Comparison of ENCODE assay signal across 20 cellular contexts in the genomic region with DNA sequence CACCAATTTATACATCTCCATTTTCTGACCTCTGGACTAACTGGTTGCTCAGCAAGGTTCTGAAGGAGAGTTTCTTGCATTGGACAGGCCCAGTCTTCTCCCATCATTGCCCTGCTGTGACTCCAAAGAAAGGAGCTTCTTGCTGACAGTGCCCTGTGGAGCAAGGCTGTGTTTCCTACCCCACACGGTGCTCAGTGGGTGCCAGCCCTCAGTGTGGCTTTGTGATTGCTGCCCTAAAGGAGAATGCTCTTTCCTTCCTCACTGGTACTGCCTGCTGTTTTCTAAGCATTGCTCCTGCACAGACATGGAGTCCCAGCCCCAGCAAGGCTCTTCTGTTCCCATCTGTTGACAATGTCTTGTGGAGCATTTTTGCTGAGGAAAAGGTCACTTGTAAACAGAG.
DNase-seq lines count a peak whose midpoint lies in the region; ATAC-seq, FAIRE-seq and TF ChIP-seq lines count a peak whose summit lies in the region.
"Had no signal": no experiment of that assay in that cellular context is flagged by ENCODE, and none has a peak within 500 bp of the region (broad histone marks: within the 10 kb centered on the region; RNA-seq: fewer than 3 reads in every experiment).

No MANE protein-coding gene starts in this region.

- no peaks in the 10 kb centered on the region for H3K79me2 ChIP-seq in GM12878 (ENCODE audit: control insufficient read depth, insufficient read depth, low read length)

- peaks cover 33% of the 10 kb centered on the region for H3K36me3 ChIP-seq in A673 (ENCODE audit: insufficient read depth, low read length, poor library complexity, severe bottlenecking)
- H3K36me3 ChIP-seq in HUES48 (ENCODE audit: control insufficient read depth, insufficient read depth, low read length) = peaks cover 50% of the 10 kb centered on the region
- peaks cover 6 to 31% of the 10 kb centered on the region in 2 experiments for H3K36me3 ChIP-seq in GM12878 (ENCODE audit: control insufficient read depth in 2 of 2, insufficient read depth in 2 of 2, low read length in 1 of 2)
- H3K36me3 ChIP-seq in mesodermal cell (ENCODE audit: control insufficient read depth, insufficient read depth, low read length) = peaks cover 66% of the 10 kb centered on the region

- FAIRE-seq in GM12878 (lab: Jason Lieb, UNC) = no peak
- FAIRE-seq: GM12891, islet of Langerhans had no signal

- H3K4me1 ChIP-seq in A673 (ENCODE audit: insufficient read depth, low read length, poor library complexity, severe bottlenecking) = peaks cover 39% of the 10 kb centered on the region
- H3K4me1 ChIP-seq in HUES48 (ENCODE audit: control insufficient read depth, insufficient read depth, low read length) = peaks cover 52% of the 10 kb centered on the region
- H3K4me1 ChIP-seq in GM12878 (ENCODE audit: control insufficient read depth, insufficient read depth, low read length) = no peaks in the 10 kb centered on the region
- peaks cover 17% of the 10 kb centered on the region for H3K4me1 ChIP-seq in mesodermal cell (ENCODE audit: control insufficient read depth, insufficient read depth, low read length, poor library complexity, severe bottlenecking)

- DNase-seq in A673 (ENCODE audit: low spot score) = no peak
- no peak for DNase-seq in GM12878 (ENCODE audit: low read depth, low spot score)
- DNase-seq in NCI-H2171 (lab: John Stamatoyannopoulos, UW) = no peak
- no peak for DNase-seq in COLO668 (lab: John Stamatoyannopoulos, UW; ENCODE audit: unreplicated experiment)
- DNase-seq: activated CD4-positive, alpha-beta T cell treated with anti-CD3 and anti-CD28 coated beads, Interleukin-2, amount 50 U/mL, for 1 hour; activated gamma-delta T cell treated with Interleukin-2 at 50 U/mL for 16 hours; aorta; CD4-positive, CD25-positive, alpha-beta regulatory T cell; effector memory CD8-positive, alpha-beta T cell; head of caudate nucleus; KBM-7; NCI-H2029 treated with DMSO at 0.1 percent for 48 hours; testis had no signal

- RAD21 ChIA-PET in GM12878 (lab: Charles Lee; ENCODE audit: unreplicated experiment) = interaction anchor here (1.1 kb wide), 1 partner anchor 8 kb away, joined by 3 read pairs; no protein-coding TSS in a partner anchor

- no peak for TF ChIP-seq POLR2A in GM12878 (IDR thresholded peaks at IDR 0.05; ENCODE audit: low read depth, low read length)

- intact Hi-C loops in A673 (cut with micrococcal nuclease; ENCODE audit: unreplicated experiment) = no loop called here
- intact Hi-C loops in GM12878 (cut with micrococcal nuclease; ENCODE audit: unreplicated experiment) = no loop called here

- ATAC-seq in GM12878 (no peak), GM18861 (IDR thresholded peaks at IDR 0.05; ENCODE audit: unreplicated experiment) (no peak), GM18867 (IDR thresholded peaks at IDR 0.05; ENCODE audit: unreplicated experiment) (no peak)
- ATAC-seq: effector memory CD8-positive, alpha-beta T cell had no signal

- POLR2A ChIA-PET in A673 (lab: Charles Lee; ENCODE audit: low non-redundant PET) = no interaction called here
- POLR2A ChIA-PET in GM12878 (lab: Charles Lee) = no interaction called here

- no peak for TF ChIP-seq RAD21 in GM12878 (IDR thresholded peaks at IDR 0.05; ENCODE audit: insufficient read depth, low read depth, low read length)

- TF ChIP-seq CTCF in A673 (conservative IDR thresholded peaks at IDR 0.05; ENCODE audit: low read depth, low read length) (no peak), GM12878 (IDR thresholded peaks at IDR 0.05 in 2 of 3, conservative IDR thresholded peaks at IDR 0.05 in 1 of 3; ENCODE audit: control insufficient read depth in 2 of 3, extremely low read depth in 1 of 3, insufficient read depth in 1 of 3, low read depth in 3 of 3, low read length in 3 of 3) (no peak)

- H3K27ac ChIP-seq in A673 (ENCODE audit: low read depth, low read length, poor library complexity, severe bottlenecking) = no peak overlapping the region
- H3K27ac ChIP-seq in HUES48 (ENCODE audit: low read depth, low read length) = peak overlapping the region; percentile 79
- no peak overlapping the region for H3K27ac ChIP-seq in GM12878 (ENCODE audit: control insufficient read depth, insufficient read depth)
- H3K27ac ChIP-seq in mesodermal cell (ENCODE audit: low read depth, low read length, severe bottlenecking) = peak overlapping the region; percentile 56
- H3K27ac ChIP-seq: RWPE1, testis had no signal

- 95% methylated on average over 1 of the region's 1 CpG for WGBS in GM12878 (ENCODE audit: insufficient coverage, insufficient replicate concordance, low lambda C conversion rate, missing lambda C conversion rate)
- 27 to 56% methylated on average over 1 of the region's 1 CpG for WGBS in mesodermal cell (ENCODE audit: insufficient coverage in 2 of 2), 2 experiments

- no peak overlapping the region for H3K9ac ChIP-seq in HUES48 (ENCODE audit: low read depth, low read length)
- H3K9ac ChIP-seq in GM12878 (ENCODE audit: control insufficient read depth, insufficient read depth, low read length) = no peak overlapping the region

- no peak overlapping the region for H3K4me2 ChIP-seq in GM12878 (ENCODE audit: control insufficient read depth, insufficient read depth)

- in situ Hi-C loops in GM12878 (cut with MboI) = no loop called here

- SMC1A ChIA-PET in GM12878 (lab: Charles Lee; ENCODE audit: uncharacterized antibody, unreplicated experiment) = interaction anchor here (1.8 to 6.6 kb wide), 3 partner anchors 9 to 296 kb away, joined by 5 to 43 read pairs (median 11); no protein-coding TSS in a partner anchor

- CTCF ChIA-PET in A673 (lab: Charles Lee) (no interaction called here), GM12878 (lab: Yijun Ruan, JAX) (interaction anchor here (1.5 to 2.0 kb wide), 3 partner anchors 13 to 296 kb away, joined by 4 to 6 read pairs (median 6); no protein-coding TSS in a partner anchor)

- H3K9me3 ChIP-seq in A673 (ENCODE audit: low read depth, low read length, poor library complexity, severe bottlenecking) (no peaks in the 10 kb centered on the region), HUES48 (ENCODE audit: control insufficient read depth, insufficient read depth, low read length) (no peaks in the 10 kb centered on the region), GM12878 (replicated peaks; ENCODE audit: control insufficient read depth, insufficient read depth, low read length) (no peaks in the 10 kb centered on the region), mesodermal cell (ENCODE audit: control insufficient read depth, low read length) (no peaks in the 10 kb centered on the region)
- H3K9me3 ChIP-seq: testis had no signal

- no peaks in the 10 kb centered on the region for H3K27me3 ChIP-seq in A673 (replicated peaks; ENCODE audit: insufficient read depth, low read depth, low read length, poor library complexity)
- no peaks in the 10 kb centered on the region for H3K27me3 ChIP-seq in HUES48 (ENCODE audit: control insufficient read depth, insufficient read depth, low read length)
- H3K27me3 ChIP-seq in GM12878 (replicated peaks in 1 of 2; ENCODE audit: control insufficient read depth in 2 of 2, insufficient read depth in 2 of 2, low read length in 1 of 2) = no peaks in the 10 kb centered on the region
- H3K27me3 ChIP-seq: testis had no signal

- H4K20me1 ChIP-seq in GM12878 (ENCODE audit: control insufficient read depth, insufficient read depth) = no peaks in the 10 kb centered on the region

- no peak for TF ChIP-seq EP300 in GM12878 (IDR thresholded peaks at IDR 0.05; ENCODE audit: borderline replicate concordance in 1 of 2, control insufficient read depth in 1 of 2, low read depth in 2 of 2, low read length in 2 of 2)

- H3K4me3 ChIP-seq in A673 (ENCODE audit: low read depth, low read length, poor library complexity, severe bottlenecking) = no peak overlapping the region
- H3K4me3 ChIP-seq in HUES48 (ENCODE audit: low read depth, low read length) = no peak overlapping the region
- H3K4me3 ChIP-seq in GM12878 = no peak overlapping the region
- H3K4me3 ChIP-seq in mesodermal cell (ENCODE audit: extremely low read depth, insufficient read depth, low read length, poor library complexity, severe bottlenecking) = no peak overlapping the region
- H3K4me3 ChIP-seq: testis had no signal

- BruUV-seq in A673 (replicated peaks; lab: Mats Ljungman, UMichigan) = TSS peak; percentile 13
- TSS peak; percentile 16 for BruUV-seq in GM12878 (replicated peaks; lab: Mats Ljungman, UMichigan)

- no peak overlapping the region for H2AFZ ChIP-seq in GM12878 (ENCODE audit: control insufficient read depth, low read depth, low read length)

TF ChIP-seq in GM12878, 131 proteins besides CTCF, POLR2A, EP300 and RAD21 (continues in another document):
- TF ChIP-seq BACH1 (IDR thresholded peaks at IDR 0.05; ENCODE audit: borderline replicate concordance) (no peak), IKZF2 (IDR thresholded peaks at IDR 0.05) (no peak), KDM1A (IDR thresholded peaks at IDR 0.05; ENCODE audit: borderline replicate concordance) (no peak), EED (IDR thresholded peaks at IDR 0.05; ENCODE audit: low read depth) (no peak), MXI1 (IDR thresholded peaks at IDR 0.05; ENCODE audit: low read depth, low read length) (no peak)
- TF ChIP-seq, protein P1, sequence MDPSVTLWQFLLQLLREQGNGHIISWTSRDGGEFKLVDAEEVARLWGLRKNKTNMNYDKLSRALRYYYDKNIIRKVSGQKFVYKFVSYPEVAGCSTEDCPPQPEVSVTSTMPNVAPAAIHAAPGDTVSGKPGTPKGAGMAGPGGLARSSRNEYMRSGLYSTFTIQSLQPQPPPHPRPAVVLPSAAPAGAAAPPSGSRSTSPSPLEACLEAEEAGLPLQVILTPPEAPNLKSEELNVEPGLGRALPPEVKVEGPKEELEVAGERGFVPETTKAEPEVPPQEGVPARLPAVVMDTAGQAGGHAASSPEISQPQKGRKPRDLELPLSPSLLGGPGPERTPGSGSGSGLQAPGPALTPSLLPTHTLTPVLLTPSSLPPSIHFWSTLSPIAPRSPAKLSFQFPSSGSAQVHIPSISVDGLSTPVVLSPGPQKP (IDR thresholded peaks at IDR 0.05; ENCODE audit: low read depth, low read length) = no peak
- TF ChIP-seq, protein P2, sequence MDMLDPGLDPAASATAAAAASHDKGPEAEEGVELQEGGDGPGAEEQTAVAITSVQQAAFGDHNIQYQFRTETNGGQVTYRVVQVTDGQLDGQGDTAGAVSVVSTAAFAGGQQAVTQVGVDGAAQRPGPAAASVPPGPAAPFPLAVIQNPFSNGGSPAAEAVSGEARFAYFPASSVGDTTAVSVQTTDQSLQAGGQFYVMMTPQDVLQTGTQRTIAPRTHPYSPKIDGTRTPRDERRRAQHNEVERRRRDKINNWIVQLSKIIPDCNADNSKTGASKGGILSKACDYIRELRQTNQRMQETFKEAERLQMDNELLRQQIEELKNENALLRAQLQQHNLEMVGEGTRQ (IDR thresholded peaks at IDR 0.05; ENCODE audit: borderline replicate concordance, low read depth, low read length) = no peak

Comparison
In these comparisons a context has a peak if more than half of its experiments do, and no peak if none do; other contexts are left out.
1. H3K27ac ChIP-seq: peak in HUES48 (single experiment) and mesodermal cell (single experiment); none in A673 (single experiment) and GM12878 (single experiment).